9 cellular contexts compared by ENCODE assay signal in genomic region chr4:109012286-109012880, GRCh38.
"Had no signal": no experiment of that assay in that cellular context is flagged by ENCODE, and none has a peak within 500 bp of the region (broad histone marks: within the 10 kb centered on the region; RNA-seq: fewer than 3 reads in every experiment).

No MANE protein-coding gene starts in this region.

- FAIRE-seq: H1, H54, HepG2 had no signal

- H3K27ac Mint-ChIP-seq: GM23338, H9, IgD-negative memory B cell had no signal

- H3K4me3 ChIP-seq: GM23338 had no signal

- H3K4me2 ChIP-seq: GM23338 had no signal

- H3K27ac ChIP-seq: HL-60 had no signal

- ATAC-seq: GM23338, HepG2 had no signal

- H3K36me3 Mint-ChIP-seq: IgD-negative memory B cell had no signal

- DNase-seq: H9, HCEC 1CT, KBM-7 had no signal

- H3K4me3 Mint-ChIP-seq: GM23338, H9, IgD-negative memory B cell had no signal

- H2AFZ ChIP-seq: GM23338 had no signal

- H3K27me3 Mint-ChIP-seq: IgD-negative memory B cell had no signal
